ENCODE assay signal across 23 cellular contexts in genomic region chr5:72005676-72006075, GRCh38.
DNase-seq lines count a peak whose midpoint lies in the region; FAIRE-seq and TF ChIP-seq lines count a peak whose summit lies in the region.
"Had no signal": no experiment of that assay in that cellular context is flagged by ENCODE, and none has a peak within 500 bp of the region (broad histone marks: within the 10 kb centered on the region; RNA-seq: fewer than 3 reads in every experiment).

No MANE protein-coding gene starts in this region.

- in situ Hi-C loops in GM23248 (cut with MboI), result no loop called here

- no peaks in the 10 kb centered on the region for H3K9me3 ChIP-seq in GM23248 (ENCODE audit: low read depth)
- H3K9me3 ChIP-seq: SJSA1, thoracic aorta had no signal

- H3K9ac ChIP-seq in GM23248, result no peak overlapping the region

- H3K79me2 ChIP-seq in GM23248 (ENCODE audit: insufficient read depth), result no peaks in the 10 kb centered on the region

- H3K36me3 ChIP-seq in GM23248 (ENCODE audit: low read depth), result no peaks in the 10 kb centered on the region
- H3K36me3 ChIP-seq: SJSA1, thoracic aorta had no signal

- peak; percentile 54 for DNase-seq in COLO829 (ENCODE audit: low spot score)
- peak; percentile 25 for DNase-seq in D721Med (ENCODE audit: insufficient read length, low spot score)
- peak; percentile 57 for DNase-seq in NCI-H748 treated with DMSO at 0.1 percent for 48 hours (lab: John Stamatoyannopoulos, UW)
- DNase-seq in medulla oblongata (ENCODE audit: extremely low spot score), result peak; percentile 4
- DNase-seq in GM23248, result no peak
- DNase-seq in HEK293T (ENCODE audit: extremely low spot score), result no peak
- DNase-seq in stimulated activated CD4-positive, alpha-beta T cell treated with anti-CD3 and anti-CD28 coated beads, Interleukin-2, amount 100 ng/mL, for 48 hours, result no peak
- DNase-seq: activated CD4-positive, alpha-beta T cell treated with anti-CD3 and anti-CD28 coated beads, Interleukin-2, amount 50 U/mL, for 4 hours; activated CD8-positive, alpha-beta memory T cell treated with anti-CD3 and anti-CD28 coated beads, Interleukin-2, amount 50 U/mL, for 48 hours; CD8-positive, alpha-beta memory T cell; hypothalamus; NCI-H2227 treated with DMSO at 0.1 percent for 48 hours; NK-92 treated with Interleukin-12 subunit alpha and Interleukin-12 subunit beta, amount 100 ng/mL, for 24 hours; nucleus accumbens; stimulated activated CD4-positive, alpha-beta T cell treated with anti-CD3 and anti-CD28 coated beads, Interleukin-2, amount 100 ng/mL, for 24 hours; stimulated activated naive B cell treated with anti-CD40 and anti-IgM and Interleukin-4, amounts not matched to agents 10 μg/mL and 1 μg/mL and 100 μg/mL, for 72 hours had no signal

- H3K9me2 ChIP-seq in GM23248 (ENCODE audit: insufficient read depth), result no peaks in the 10 kb centered on the region

- no peak overlapping the region for H3K4me2 ChIP-seq in GM23248 (ENCODE audit: unreplicated experiment)

- no peak overlapping the region for H3K4me3 ChIP-seq in GM23248
- H3K4me3 ChIP-seq: SJSA1, skin epidermis, thoracic aorta had no signal

- no peak overlapping the region for H3K27ac ChIP-seq in GM23248
- H3K27ac ChIP-seq: foreskin keratinocyte, SJSA1, skin epidermis, thoracic aorta had no signal

- peaks cover 11% of the 10 kb centered on the region for H3K27me3 ChIP-seq in GM23248 (replicated peaks; ENCODE audit: insufficient read depth)
- H3K27me3 ChIP-seq: SJSA1 had no signal

- H3F3A ChIP-seq in GM23248 (ENCODE audit: insufficient read depth), result no peaks in the 10 kb centered on the region

- no peak for TF ChIP-seq CTCF in D721Med (IDR thresholded peaks at IDR 0.05; ENCODE audit: insufficient read depth, missing control alignments)

- POLR2A ChIA-PET in HEK293T (lab: Yijun Ruan, JAX), result no interaction called here

- peak; percentile 29 for FAIRE-seq in D721Med (lab: Jason Lieb, UNC)
- FAIRE-seq: H1, HepG2, islet of Langerhans had no signal

- H4K20me1 ChIP-seq in GM23248 (ENCODE audit: insufficient read depth), result no peaks in the 10 kb centered on the region

- no peaks in the 10 kb centered on the region for H3K4me1 ChIP-seq in GM23248 (ENCODE audit: insufficient read depth)
- H3K4me1 ChIP-seq: foreskin keratinocyte had no signal

- CTCF ChIA-PET in HEK293T (lab: Yijun Ruan, JAX), result no interaction called here

- no peak overlapping the region for H2AFZ ChIP-seq in GM23248

TF ChIP-seq in HEK293T, 16 proteins besides CTCF, POLR2A, EP300 and RAD21:
- TF ChIP-seq ZNF384 (IDR thresholded peaks at IDR 0.05) (no peak), SUZ12 (IDR thresholded peaks at IDR 0.05) (no peak), PKNOX1 (IDR thresholded peaks at IDR 0.05) (no peak), ELF4 (IDR thresholded peaks at IDR 0.05) (no peak), CTBP1 (IDR thresholded peaks at IDR 0.05; ENCODE audit: borderline replicate concordance) (no peak), L3MBTL2 (conservative IDR thresholded peaks at IDR 0.05) (no peak), HDGF (IDR thresholded peaks at IDR 0.05; ENCODE audit: borderline replicate concordance) (no peak), ARNT (IDR thresholded peaks at IDR 0.05) (no peak), TARDBP (IDR thresholded peaks at IDR 0.05) (no peak), NFRKB (IDR thresholded peaks at IDR 0.05) (no peak), SP1 (IDR thresholded peaks at IDR 0.05) (no peak), BHLHE40 (IDR thresholded peaks at IDR 0.05; ENCODE audit: borderline replicate concordance) (no peak)

Comparison
In these comparisons a context has a peak if more than half of its experiments do, and no peak if none do; other contexts are left out.
1. DNase-seq: peak in COLO829 (single experiment), D721Med (single experiment), NCI-H748 treated with DMSO at 0.1 percent for 48 hours (single experiment) and medulla oblongata (single experiment); none in GM23248 (single experiment), HEK293T (single experiment) and stimulated activated CD4-positive, alpha-beta T cell treated with anti-CD3 and anti-CD28 coated beads, Interleukin-2, amount 100 ng/mL, for 48 hours (0 of 2).